ENCODE assay signal across 10 cellular contexts in genomic region chr11:128021304-128022006, GRCh38.
DNase-seq lines count a peak whose midpoint lies in the region; ATAC-seq and TF ChIP-seq lines count a peak whose summit lies in the region.
"Had no signal": no experiment of that assay in that cellular context is flagged by ENCODE, and none has a peak within 500 bp of the region (broad histone marks: within the 10 kb centered on the region; RNA-seq: fewer than 3 reads in every experiment).

No MANE protein-coding gene starts in this region.

- H3K27ac Mint-ChIP-seq in CD8-positive, alpha-beta T cell: no peak overlapping the region

- H3K9me3 Mint-ChIP-seq in CD8-positive, alpha-beta T cell: no peaks in the 10 kb centered on the region

- intact Hi-C loops in gastrocnemius medialis (cut with DNase I; ENCODE audit: low total_unique reads): no loop called here
- intact Hi-C loops in CD8-positive, alpha-beta T cell (cut with DNase I, micrococcal nuclease): no loop called here

- peaks cover 3% of the 10 kb centered on the region for H3K27me3 Mint-ChIP-seq in CD8-positive, alpha-beta T cell (ENCODE audit: low read depth)

- H3K27ac ChIP-seq in AG04450 (ENCODE audit: low read depth, low read length): no peak overlapping the region
- no peak overlapping the region for H3K27ac ChIP-seq in gastrocnemius medialis
- no peak overlapping the region for H3K27ac ChIP-seq in CD8-positive, alpha-beta T cell (ENCODE audit: low read depth, low read length)

- TF ChIP-seq POLR2A in gastrocnemius medialis (IDR thresholded peaks at IDR 0.05): no peak

- H3K36me3 ChIP-seq in gastrocnemius medialis: no peaks in the 10 kb centered on the region
- H3K36me3 ChIP-seq in CD8-positive, alpha-beta T cell (ENCODE audit: insufficient read depth, low read length): no peaks in the 10 kb centered on the region
- H3K36me3 ChIP-seq: HAP-1 had no signal

- H3K4me3 ChIP-seq in AG04450 (ENCODE audit: low read depth, low read length) (no peak overlapping the region), fibroblast of the aortic adventitia (ENCODE audit: low read depth, low read length) (no peak overlapping the region), gastrocnemius medialis (no peak overlapping the region)
- no peak overlapping the region for H3K4me3 ChIP-seq in CD8-positive, alpha-beta T cell (ENCODE audit: low read depth, low read length)
- H3K4me3 ChIP-seq: HAP-1 had no signal

- no peak overlapping the region for H3K4me3 Mint-ChIP-seq in CD8-positive, alpha-beta T cell

- H3K4me1 Mint-ChIP-seq in CD8-positive, alpha-beta T cell (ENCODE audit: low read depth): no peaks in the 10 kb centered on the region

- no peaks in the 10 kb centered on the region for H3K9me3 ChIP-seq in AG04450 (ENCODE audit: control insufficient read depth, insufficient read depth, low read length)
- no peaks in the 10 kb centered on the region for H3K9me3 ChIP-seq in gastrocnemius medialis
- H3K9me3 ChIP-seq in CD8-positive, alpha-beta T cell (ENCODE audit: low read length): no peaks in the 10 kb centered on the region
- H3K9me3 ChIP-seq: HAP-1 had no signal

- CTCF ChIA-PET in AG04450 (lab: Charles Lee): interaction anchor here (0.6 to 6.8 kb wide), 6 partner anchors 14 to 177 kb away, joined by 3 to 49 read pairs (median 4); no protein-coding TSS in a partner anchor
- CTCF ChIA-PET in CD8-positive, alpha-beta T cell (lab: Charles Lee): interaction anchor here (1.4 to 2.8 kb wide), 3 partner anchors 9 to 136 kb away, joined by 3 to 13 read pairs (median 4); no protein-coding TSS in a partner anchor

- no peak for DNase-seq in AG04450 (ENCODE audit: low read depth, low spot score)
- DNase-seq in NCI-H748 (lab: John Stamatoyannopoulos, UW; ENCODE audit: unreplicated experiment): peak; percentile 47
- peak; percentile 46 for DNase-seq in fibroblast of the aortic adventitia (ENCODE audit: low read depth)
- DNase-seq in HK-2 (ENCODE audit: unreplicated experiment): no peak
- no peak for DNase-seq in gastrocnemius medialis
- DNase-seq in CD8-positive, alpha-beta T cell: no peak
- DNase-seq: GF-D8 had no signal

- no peaks in the 10 kb centered on the region for H3K36me3 Mint-ChIP-seq in CD8-positive, alpha-beta T cell

- H3K27me3 ChIP-seq in AG04450 (ENCODE audit: control insufficient read depth, insufficient read depth, low read length) (no peaks in the 10 kb centered on the region), gastrocnemius medialis (no peaks in the 10 kb centered on the region)
- H3K27me3 ChIP-seq in CD8-positive, alpha-beta T cell (ENCODE audit: insufficient read depth, low read length): no peaks in the 10 kb centered on the region

- ATAC-seq in GM18868 (IDR thresholded peaks at IDR 0.05; ENCODE audit: unreplicated experiment) (peak; percentile 18), gastrocnemius medialis (no peak), HG02938 (IDR thresholded peaks at IDR 0.05; ENCODE audit: unreplicated experiment) (no peak)
- ATAC-seq in CD8-positive, alpha-beta T cell: no peak

- no peaks in the 10 kb centered on the region for H3K4me1 ChIP-seq in gastrocnemius medialis
- H3K4me1 ChIP-seq in CD8-positive, alpha-beta T cell (ENCODE audit: insufficient read depth, low read length): no peaks in the 10 kb centered on the region
- H3K4me1 ChIP-seq: HAP-1 had no signal

- in situ Hi-C loops in gastrocnemius medialis (cut with MboI; ENCODE audit: low sequenced_read_pairs in 4 of 4): no loop called here

- TF ChIP-seq CTCF in AG04450 (IDR thresholded peaks at IDR 0.05; ENCODE audit: low read depth, low read length) (peak; percentile 39), fibroblast of the aortic adventitia (IDR thresholded peaks at IDR 0.05; ENCODE audit: insufficient read depth, low read length) (peak; percentile 53), gastrocnemius medialis (IDR thresholded peaks at IDR 0.05 in 4 of 5, conservative IDR thresholded peaks at IDR 0.05 in 1 of 5) (peak in 1 of 5 experiments; percentile 24)
- TF ChIP-seq CTCF in CD8-positive, alpha-beta T cell (IDR thresholded peaks at IDR 0.05): no peak

- POLR2A ChIA-PET in AG04450 (lab: Yijun Ruan, JAX): no interaction called here
- POLR2A ChIA-PET in CD8-positive, alpha-beta T cell (lab: Charles Lee): interaction anchor here (1.0 kb wide), 1 partner anchor 9 kb away, joined by 3 read pairs; no protein-coding TSS in a partner anchor

Comparison
In these comparisons a context has a peak if more than half of its experiments do, and no peak if none do; other contexts are left out.
1. DNase-seq: peak in NCI-H748 (single experiment) and fibroblast of the aortic adventitia (single experiment); none in AG04450 (single experiment), HK-2 (single experiment), gastrocnemius medialis (0 of 2) and CD8-positive, alpha-beta T cell (0 of 7).